ENCODE assay signal across 1 cellular context in genomic region chr1:40508375-40509341, GRCh38.
TF ChIP-seq lines count a peak whose summit lies in the region.

TSS of gene EXO5 (plus strand) at chr1:40508767. CDS start at chr1:40514545, 5,778 bp downstream.

TF ChIP-seq in HepG2, 621 proteins besides CTCF, POLR2A, EP300 and RAD21 (continued from another document and continues in another):
- TF ChIP-seq YEATS2 (CRISPR knock-in tag; IDR thresholded peaks at IDR 0.05; ENCODE audit: borderline replicate concordance) (peak; percentile 96), KDM5A (IDR thresholded peaks at IDR 0.05; ENCODE audit: borderline replicate concordance, low read length) (no peak), ZNF580 (CRISPR knock-in tag; IDR thresholded peaks at IDR 0.05; ENCODE audit: borderline replicate concordance, low read depth) (0 out of 2 replicates have a peak, but pooled peaks have one; percentile 46), SMYD3 (CRISPR knock-in tag; IDR thresholded peaks at IDR 0.05) (no peak), WIZ (CRISPR knock-in tag; IDR thresholded peaks at IDR 0.05) (peak; percentile 40; the same call in 1 of the 2 replicates), GLMP (CRISPR knock-in tag; IDR thresholded peaks at IDR 0.05; ENCODE audit: borderline replicate concordance) (no peak), PRDM10 (CRISPR knock-in tag; IDR thresholded peaks at IDR 0.05; ENCODE audit: low read depth) (0 out of 2 replicates have a peak, but pooled peaks have one; percentile 23), ZNF383 (CRISPR knock-in tag; IDR thresholded peaks at IDR 0.05; ENCODE audit: borderline replicate concordance) (peak; percentile 44; the same call in 1 of the 2 replicates), ZSCAN31 (CRISPR knock-in tag; IDR thresholded peaks at IDR 0.05; ENCODE audit: low read depth) (no peak; the same call in 1 of the 2 replicates), MYC (CRISPR knock-in tag; IDR thresholded peaks at IDR 0.05; ENCODE audit: borderline replicate concordance) (peak; percentile 86), ZNF274 (CRISPR knock-in tag; IDR thresholded peaks at IDR 0.05) (peak; percentile 89), REXO4 (CRISPR knock-in tag; IDR thresholded peaks at IDR 0.05; ENCODE audit: borderline replicate concordance) (no peak), GATAD1 (CRISPR knock-in tag; IDR thresholded peaks at IDR 0.05) (peak; percentile 91), SATB2 (CRISPR knock-in tag; IDR thresholded peaks at IDR 0.05) (peak; percentile 65; the same call in 1 of the 2 replicates), TBX3 (IDR thresholded peaks at IDR 0.05; ENCODE audit: borderline replicate concordance) (no peak), RFX3 (CRISPR knock-in tag; IDR thresholded peaks at IDR 0.05) (no peak), HCFC1 (IDR thresholded peaks at IDR 0.05; ENCODE audit: low read depth, low read length) (no peak), TBX2 (CRISPR knock-in tag; IDR thresholded peaks at IDR 0.05; ENCODE audit: borderline replicate concordance) (peak; percentile 81), ZNF546 (CRISPR knock-in tag; conservative IDR thresholded peaks at IDR 0.05) (peak; percentile 80), ZNF207 (IDR thresholded peaks at IDR 0.05; ENCODE audit: borderline replicate concordance) (no peak), MBNL3 (CRISPR knock-in tag; conservative IDR thresholded peaks at IDR 0.05) (no peak), TRIM22 (IDR thresholded peaks at IDR 0.05) (no peak), ZNF484 (CRISPR knock-in tag; IDR thresholded peaks at IDR 0.05; ENCODE audit: borderline replicate concordance, low read depth) (0 out of 2 replicates have a peak, but pooled peaks have one; percentile 41), ZBTB49 (CRISPR knock-in tag; IDR thresholded peaks at IDR 0.05; ENCODE audit: borderline replicate concordance) (no peak), ZNF280B (CRISPR knock-in tag; IDR thresholded peaks at IDR 0.05; ENCODE audit: borderline replicate concordance) (peak; percentile 90), NPAS2 (CRISPR knock-in tag; IDR thresholded peaks at IDR 0.05; ENCODE audit: borderline replicate concordance) (no peak), MYNN (CRISPR knock-in tag; IDR thresholded peaks at IDR 0.05; ENCODE audit: low read depth) (no peak), ZBTB43 (CRISPR knock-in tag; conservative IDR thresholded peaks at IDR 0.05) (peak; percentile 82), HNRNPL (IDR thresholded peaks at IDR 0.05; ENCODE audit: low read depth, low read length) (0 out of 2 replicates have a peak, but pooled peaks have one; percentile 40), KLF13 (CRISPR knock-in tag; IDR thresholded peaks at IDR 0.05) (no peak), IRF9 (CRISPR knock-in tag; IDR thresholded peaks at IDR 0.05; ENCODE audit: borderline replicate concordance) (peak; percentile 71; the same call in 1 of the 2 replicates), SRSF1 (optimal IDR thresholded peaks at IDR 0.05; ENCODE audit: low read depth, low read length) (no peak), ZNF740 (CRISPR knock-in tag; IDR thresholded peaks at IDR 0.05) (peak; percentile 78; the same call in 1 of the 2 replicates), RORA (CRISPR knock-in tag; IDR thresholded peaks at IDR 0.05) (no peak; the same call in 1 of the 2 replicates), ZNF615 (CRISPR knock-in tag; IDR thresholded peaks at IDR 0.05; ENCODE audit: borderline replicate concordance) (no peak), REST (IDR thresholded peaks at IDR 0.05; ENCODE audit: borderline replicate concordance in 1 of 2, low read depth in 1 of 2, low read length in 2 of 2) (peak in 1 of 2 experiments; percentile 46; a peak in 1 of 4 replicates), BCLAF1 (IDR thresholded peaks at IDR 0.05) (no peak), HNRNPH1 (optimal IDR thresholded peaks at IDR 0.05; ENCODE audit: low read depth, low read length) (no peak)
